12 cellular contexts compared by ENCODE assay signal in the genomic region with DNA sequence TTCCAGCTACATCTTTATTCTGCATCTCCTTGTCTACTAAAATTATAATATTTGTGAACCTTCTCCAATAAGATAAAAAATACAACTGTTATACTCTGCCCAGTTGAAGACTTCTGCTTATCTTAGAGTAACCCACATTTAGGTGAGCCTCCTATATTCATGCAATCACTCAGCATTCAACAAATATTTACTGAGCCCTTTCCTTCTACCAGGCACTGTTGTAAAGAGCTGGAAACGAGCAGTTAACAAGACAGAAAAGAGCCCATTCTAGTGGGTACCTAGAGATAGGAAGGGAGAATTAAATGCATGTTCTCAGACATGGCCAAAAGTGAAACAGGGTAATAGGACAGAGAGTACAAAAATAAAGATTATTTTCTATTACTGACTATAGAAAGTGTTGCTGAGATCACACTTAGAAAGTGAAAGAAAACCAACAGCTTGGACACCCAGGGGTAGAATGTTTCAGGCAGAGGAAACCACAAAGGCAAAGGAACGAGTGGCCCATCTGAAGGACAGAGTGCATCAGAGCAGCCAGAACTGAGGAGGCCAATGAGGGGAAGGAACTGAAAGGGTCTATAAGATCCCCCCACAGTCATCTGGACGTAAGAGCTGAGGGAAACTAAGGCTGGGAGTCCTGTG. TPM values are rescaled to one million over a fixed set of nuclear protein-coding genes. Genes with fewer than 3 reads are reported as not detected.
A peak's percentile ranks its signal among the peaks of the same experiment; 100 is the strongest.
DNase-seq lines count a peak whose midpoint lies in the region; ATAC-seq and TF ChIP-seq lines count a peak whose summit lies in the region.
"Had no signal": no experiment of that assay in that cellular context is flagged by ENCODE, and none has a peak within 500 bp of the region (broad histone marks: within the 10 kb centered on the region; RNA-seq: fewer than 3 reads in every experiment).

No MANE protein-coding gene starts in this region.

- H3K27ac ChIP-seq in left ventricle myocardium inferior (replicated peaks), result no peak overlapping the region
- H3K27ac ChIP-seq: cardiac muscle cell, neural progenitor cell, Peyer's patch had no signal

- DNase-seq in choroid plexus epithelial cell (ENCODE audit: low read depth), result peak; percentile 50
- DNase-seq in NCI-H187 (lab: John Stamatoyannopoulos, UW), result no peak
- DNase-seq in left ventricle myocardium inferior, result no peak
- DNase-seq in hepatic stellate cell (ENCODE audit: low spot score), result no peak
- DNase-seq in NCI-H2227 treated with DMSO at 0.1 percent for 48 hours (lab: John Stamatoyannopoulos, UW), result no peak
- DNase-seq: activated CD4-positive, alpha-beta memory T cell treated with anti-CD3 and anti-CD28 coated beads for 36 hours; Peyer's patch had no signal

- TF ChIP-seq CTCF in choroid plexus epithelial cell (conservative IDR thresholded peaks at IDR 0.05; ENCODE audit: low read depth, low read length) (no peak), left ventricle myocardium inferior (IDR thresholded peaks at IDR 0.05; ENCODE audit: borderline replicate concordance) (no peak)

- H3K4me3 ChIP-seq in choroid plexus epithelial cell (ENCODE audit: low read depth, low read length) (no peak overlapping the region), left ventricle myocardium inferior (no peak overlapping the region)
- H3K4me3 ChIP-seq: cardiac muscle cell, neural progenitor cell, Peyer's patch had no signal

- H3K27me3 ChIP-seq in left ventricle myocardium inferior (ENCODE audit: low read depth), result no peaks in the 10 kb centered on the region
- H3K27me3 ChIP-seq: cardiac muscle cell, neural progenitor cell, Peyer's patch had no signal

- ATAC-seq in GM18517 (IDR thresholded peaks at IDR 0.05; ENCODE audit: unreplicated experiment) (peak; percentile 99), GM21390 (IDR thresholded peaks at IDR 0.05; ENCODE audit: unreplicated experiment) (peak; percentile 96), HG03135 (IDR thresholded peaks at IDR 0.05; ENCODE audit: unreplicated experiment) (peak; percentile 96)

- H3K4me1 ChIP-seq in left ventricle myocardium inferior, result no peaks in the 10 kb centered on the region
- H3K4me1 ChIP-seq: neural progenitor cell had no signal

- no peaks in the 10 kb centered on the region for H3K9me3 ChIP-seq in left ventricle myocardium inferior (replicated peaks)
- H3K9me3 ChIP-seq: Peyer's patch had no signal

- intact Hi-C loops in left ventricle myocardium inferior (cut with micrococcal nuclease), result no loop called here

- H3K36me3 ChIP-seq in left ventricle myocardium inferior, result no peaks in the 10 kb centered on the region
- H3K36me3 ChIP-seq: cardiac muscle cell, neural progenitor cell, Peyer's patch had no signal

RNA-seq across cellular contexts. Expression of a gene that starts 50.8 kb away (rescaled TPM):
- not detected for total RNA-seq in left ventricle myocardium inferior
- total RNA-seq: activated CD4-positive, alpha-beta memory T cell treated with anti-CD3 and anti-CD28 coated beads for 36 hours; cardiac muscle cell had no signal
